In the genomic region with DNA sequence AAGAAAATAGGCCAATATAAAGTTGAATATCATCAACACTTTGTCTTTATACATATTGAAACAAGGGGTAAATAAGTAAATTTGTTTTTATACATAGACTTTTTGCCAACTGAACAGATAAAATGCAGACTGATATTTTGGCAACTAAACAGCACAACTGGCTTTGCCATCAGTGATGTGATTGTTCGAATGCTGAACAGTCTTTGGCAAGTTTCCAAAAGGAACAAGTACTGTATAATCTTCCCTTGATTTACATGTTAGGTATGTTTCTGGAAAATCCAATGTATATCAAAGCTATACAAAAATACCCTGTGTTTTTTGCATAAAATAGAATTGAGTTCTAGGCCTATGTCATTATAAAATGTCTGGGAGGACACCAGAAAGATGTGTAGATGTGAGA, we compare ENCODE assay signal across 18 cellular contexts. TPM values are rescaled to one million over a fixed set of nuclear protein-coding genes. Genes with fewer than 3 reads are reported as not detected.
DNase-seq lines count a peak whose midpoint lies in the region; ATAC-seq and TF ChIP-seq lines count a peak whose summit lies in the region.
"Had no signal": no experiment of that assay in that cellular context is flagged by ENCODE, and none has a peak within 500 bp of the region (broad histone marks: within the 10 kb centered on the region; RNA-seq: fewer than 3 reads in every experiment).

No MANE protein-coding gene starts in this region.

- H3K27ac Mint-ChIP-seq in activated T-cell treated with anti-CD3 and anti-CD28 coated beads, Interleukin-2, amount 50 U/mL, for 24 hours = no peak overlapping the region
- H3K27ac Mint-ChIP-seq: CD14-positive monocyte; CD8-positive, alpha-beta T cell had no signal

- H4K20me1 ChIP-seq in DND-41 (ENCODE audit: insufficient read depth, low read length) = no peaks in the 10 kb centered on the region

- H3K4me1 Mint-ChIP-seq in activated T-cell treated with anti-CD3 and anti-CD28 coated beads, Interleukin-2, amount 50 U/mL, for 24 hours (ENCODE audit: low read depth) = no peaks in the 10 kb centered on the region
- H3K4me1 Mint-ChIP-seq: CD14-positive monocyte had no signal

- no peaks in the 10 kb centered on the region for H3K36me3 Mint-ChIP-seq in activated T-cell treated with anti-CD3 and anti-CD28 coated beads, Interleukin-2, amount 50 U/mL, for 24 hours (ENCODE audit: low read depth)
- H3K36me3 Mint-ChIP-seq: CD14-positive monocyte; CD8-positive, alpha-beta T cell had no signal

- H3K36me3 ChIP-seq in DND-41 (ENCODE audit: insufficient read depth, low read length) = no peaks in the 10 kb centered on the region

- TF ChIP-seq CTCF in DND-41 (IDR thresholded peaks at IDR 0.05; ENCODE audit: borderline replicate concordance, extremely low read depth, low read length, poor library complexity, severe bottlenecking) = no peak

- no peaks in the 10 kb centered on the region for H3K27me3 ChIP-seq in DND-41 (ENCODE audit: insufficient read depth, low read length, poor library complexity)

- peak overlapping the region; percentile 96 for H3K27ac ChIP-seq in DND-41 (ENCODE audit: low read length)
- H3K27ac ChIP-seq: 22Rv1, GM23248 had no signal

- no peak overlapping the region for H2AFZ ChIP-seq in DND-41 (ENCODE audit: low read depth, low read length)
- H2AFZ ChIP-seq: GM23248 had no signal

- H3K4me3 Mint-ChIP-seq in activated T-cell treated with anti-CD3 and anti-CD28 coated beads, Interleukin-2, amount 50 U/mL, for 24 hours = no peak overlapping the region
- H3K4me3 Mint-ChIP-seq: CD14-positive monocyte; CD8-positive, alpha-beta T cell had no signal

- 0 out of 2 replicates have a peak, but pooled peaks cover 6% of the 10 kb centered on the region for H3K79me2 ChIP-seq in DND-41 (ENCODE audit: insufficient read depth, low read length)

- no peak overlapping the region for H3K4me2 ChIP-seq in DND-41 (ENCODE audit: insufficient read depth, low read length)

- peak; percentile 9 for DNase-seq in NCI-H1105 treated with DMSO at 0.1 percent for 48 hours (lab: John Stamatoyannopoulos, UW)
- DNase-seq in NCI-H1105 (lab: John Stamatoyannopoulos, UW) = no peak
- no peak for DNase-seq in DND-41
- DNase-seq in dermis blood vessel endothelial cell = peak; percentile 52
- peak; percentile 66 for DNase-seq in pons (ENCODE audit: low spot score)
- no peak for DNase-seq in activated T-cell treated with anti-CD3 and anti-CD28 coated beads, Interleukin-2, amount 50 U/mL, for 24 hours
- DNase-seq: CD8-positive, alpha-beta T cell; COR-L47; DMS153; DMS79 treated with DMSO at 0.1 percent for 48 hours; GDM1; GM23248 had no signal

- no peaks in the 10 kb centered on the region for H3K27me3 Mint-ChIP-seq in activated T-cell treated with anti-CD3 and anti-CD28 coated beads, Interleukin-2, amount 50 U/mL, for 24 hours

- peaks cover 98% of the 10 kb centered on the region for H3K4me1 ChIP-seq in DND-41 (ENCODE audit: insufficient read depth, low read length)

- ATAC-seq in DND-41 (ENCODE audit: insufficient read depth, low read depth) (no peak), GM18868 (IDR thresholded peaks at IDR 0.05; ENCODE audit: unreplicated experiment) (no peak), HG02840 (IDR thresholded peaks at IDR 0.05; ENCODE audit: low FRiP score, unreplicated experiment) (no peak)
- ATAC-seq: CD8-positive, alpha-beta T cell; HCT116 had no signal

- H3K9me3 Mint-ChIP-seq in activated T-cell treated with anti-CD3 and anti-CD28 coated beads, Interleukin-2, amount 50 U/mL, for 24 hours = no peaks in the 10 kb centered on the region
- H3K9me3 Mint-ChIP-seq: CD8-positive, alpha-beta T cell had no signal

- H3K9ac ChIP-seq in DND-41 (ENCODE audit: low read depth, low read length) = peak overlapping the region; percentile 36; the same call in 1 of the 2 replicates
- H3K9ac ChIP-seq: GM23248 had no signal

- H3K4me3 ChIP-seq in DND-41 (ENCODE audit: low read depth in 1 of 2, low read length in 2 of 2) = no peak overlapping the region
- H3K4me3 ChIP-seq: GM23248 had no signal

- H3K9me3 ChIP-seq in DND-41 (ENCODE audit: insufficient read depth, low read length, severe bottlenecking) = no peaks in the 10 kb centered on the region

RNA-seq across cellular contexts. Expression of a gene that starts 18.2 kb away (rescaled TPM):
- 441 and 829 TPM in 2 replicates for total RNA-seq in dermis blood vessel endothelial cell
- total RNA-seq: A673; CD8-positive, alpha-beta T cell had no signal

Comparison
In these comparisons a context has a peak if more than half of its experiments do, and no peak if none do; other contexts are left out.
1. DNase-seq: peak in NCI-H1105 treated with DMSO at 0.1 percent for 48 hours (single experiment), dermis blood vessel endothelial cell (single experiment) and pons (single experiment); none in NCI-H1105 (single experiment), DND-41 (single experiment) and activated T-cell treated with anti-CD3 and anti-CD28 coated beads, Interleukin-2, amount 50 U/mL, for 24 hours (single experiment).